In genomic region chr20:12012241-12013222, GRCh38 we compare ENCODE assay signal across 1 cellular context.
TF ChIP-seq lines count a peak whose summit lies in the region.

No MANE protein-coding gene starts in this region.

TF ChIP-seq in SK-N-SH, 30 proteins besides CTCF, POLR2A, EP300 and RAD21 (continued from another document):
- TF ChIP-seq USF2 (IDR thresholded peaks at IDR 0.05; ENCODE audit: borderline replicate concordance, low read depth, low read length): no peak
